Comparison of ENCODE assay signal across 23 cellular contexts in the genomic region with DNA sequence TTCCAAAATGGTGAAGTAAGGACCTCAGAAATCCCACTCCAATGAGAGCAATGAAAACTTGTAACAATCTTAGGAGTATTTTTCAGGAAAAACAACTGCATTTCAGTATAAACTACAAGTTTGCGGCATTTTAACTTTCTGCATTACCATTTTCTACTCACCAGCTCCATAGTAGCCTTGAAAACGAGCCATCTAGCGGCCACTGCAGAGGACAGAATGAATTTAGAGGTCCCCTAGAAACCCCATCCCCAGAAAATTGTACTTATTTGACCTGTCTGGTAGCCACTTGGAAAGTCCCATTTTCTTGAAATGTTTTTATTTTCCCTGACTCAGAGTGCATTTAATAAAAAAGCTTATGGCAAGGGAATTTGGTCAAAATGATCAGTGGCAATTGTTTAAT.
DNase-seq lines count a peak whose midpoint lies in the region; TF ChIP-seq lines count a peak whose summit lies in the region.
"Had no signal": no experiment of that assay in that cellular context is flagged by ENCODE, and none has a peak within 500 bp of the region (broad histone marks: within the 10 kb centered on the region; RNA-seq: fewer than 3 reads in every experiment).

No MANE protein-coding gene starts in this region.

- H3K4me3 ChIP-seq in AG10803 (ENCODE audit: low read length) (no peak overlapping the region), GM12875 (ENCODE audit: low read depth, low read length) (no peak overlapping the region), OCI-LY3 (ENCODE audit: low read length) (no peak overlapping the region), choroid plexus epithelial cell (ENCODE audit: low read depth, low read length) (no peak overlapping the region), colonic mucosa (no peak overlapping the region)
- H3K4me3 ChIP-seq: psoas muscle had no signal

- H3K4me1 ChIP-seq in OCI-LY3 (ENCODE audit: low read length): no peaks in the 10 kb centered on the region
- H3K4me1 ChIP-seq in colonic mucosa: no peaks in the 10 kb centered on the region
- H3K4me1 ChIP-seq: psoas muscle had no signal

- intact Hi-C loops in colonic mucosa (cut with DNase I): no loop called here

- H3K9ac ChIP-seq in OCI-LY3 (ENCODE audit: low read length) (no peak overlapping the region), colonic mucosa (ENCODE audit: low read depth in 2 of 2, low read length in 2 of 2) (no peak overlapping the region)
- H3K9ac ChIP-seq: KMS-11 had no signal

- no peak for DNase-seq in AG10803 (ENCODE audit: low read depth)
- peak; percentile 5 for DNase-seq in choroid plexus epithelial cell (ENCODE audit: low read depth)
- no peak for DNase-seq in GM19238 (ENCODE audit: insufficient read length, low spot score)
- no peak for DNase-seq in EL
- no peak for DNase-seq in colonic mucosa
- DNase-seq in NK-92 (lab: John Stamatoyannopoulos, UW; ENCODE audit: unreplicated experiment): no peak
- DNase-seq: activated CD8-positive, alpha-beta T cell treated with anti-CD3 and anti-CD28 coated beads, Interleukin-2, amount 10 ng/mL, durations not matched to agents 7 days and 5 days; activated T-cell treated with anti-CD3 and anti-CD28 coated beads, Interleukin-2, amount 50 U/mL, for 24 hours; CD4-positive, alpha-beta T cell; cerebellar nuclear complex; DMS79; effector memory CD8-positive, alpha-beta T cell; immature natural killer cell; left ventricle myocardium superior; NCI-H1105; NCI-H2081; NCI-H446 treated with DMSO at 0.1 percent for 48 hours; psoas muscle; small intestine; stimulated activated CD4-positive, alpha-beta T cell treated with anti-CD3 and anti-CD28 coated beads, Interleukin-4, amount 100 ng/mL, for 1 hour had no signal

- H3K4me2 ChIP-seq in OCI-LY3 (ENCODE audit: low read length): no peak overlapping the region
- H3K4me2 ChIP-seq: KMS-11 had no signal

- 0 out of 2 replicates have a peak, but pooled peaks have one; percentile 7 for TF ChIP-seq CTCF in AG10803 (conservative IDR thresholded peaks at IDR 0.05; ENCODE audit: low read length)
- 0 out of 2 replicates have a peak, but pooled peaks have one; percentile 12 for TF ChIP-seq CTCF in GM12875 (IDR thresholded peaks at IDR 0.05; ENCODE audit: borderline replicate concordance, insufficient read depth, low read depth, low read length)
- peak; percentile 29; the same call in 1 of the 2 replicates for TF ChIP-seq CTCF in OCI-LY3 (IDR thresholded peaks at IDR 0.05; ENCODE audit: low read depth, low read length)
- TF ChIP-seq CTCF in choroid plexus epithelial cell (conservative IDR thresholded peaks at IDR 0.05; ENCODE audit: low read depth, low read length): peak; percentile 34
- TF ChIP-seq CTCF in colonic mucosa (IDR thresholded peaks at IDR 0.05): no peak

- H3K36me3 ChIP-seq in OCI-LY3 (replicated peaks; ENCODE audit: low read depth, low read length) (no peaks in the 10 kb centered on the region), colonic mucosa (no peaks in the 10 kb centered on the region)

- H3K9me3 ChIP-seq in OCI-LY3 (ENCODE audit: insufficient read depth, low read length): no peaks in the 10 kb centered on the region
- no peaks in the 10 kb centered on the region for H3K9me3 ChIP-seq in colonic mucosa
- H3K9me3 ChIP-seq: psoas muscle had no signal

- no peak overlapping the region for H2AFZ ChIP-seq in OCI-LY3 (ENCODE audit: low read depth, low read length)

- H3K27me3 ChIP-seq in OCI-LY3 (ENCODE audit: low read depth, low read length) (no peaks in the 10 kb centered on the region), colonic mucosa (no peaks in the 10 kb centered on the region)

- H3K27ac ChIP-seq in OCI-LY3 (ENCODE audit: low read length): no peak overlapping the region
- H3K27ac ChIP-seq in colonic mucosa: no peak overlapping the region
- H3K27ac ChIP-seq: KMS-11, psoas muscle had no signal

- H3K79me2 ChIP-seq in OCI-LY3 (ENCODE audit: low read length): no peaks in the 10 kb centered on the region

- no peaks in the 10 kb centered on the region for H4K20me1 ChIP-seq in OCI-LY3 (ENCODE audit: insufficient read depth, low read length)
